ENCODE assay signal across 1 cellular context in the genomic region with DNA sequence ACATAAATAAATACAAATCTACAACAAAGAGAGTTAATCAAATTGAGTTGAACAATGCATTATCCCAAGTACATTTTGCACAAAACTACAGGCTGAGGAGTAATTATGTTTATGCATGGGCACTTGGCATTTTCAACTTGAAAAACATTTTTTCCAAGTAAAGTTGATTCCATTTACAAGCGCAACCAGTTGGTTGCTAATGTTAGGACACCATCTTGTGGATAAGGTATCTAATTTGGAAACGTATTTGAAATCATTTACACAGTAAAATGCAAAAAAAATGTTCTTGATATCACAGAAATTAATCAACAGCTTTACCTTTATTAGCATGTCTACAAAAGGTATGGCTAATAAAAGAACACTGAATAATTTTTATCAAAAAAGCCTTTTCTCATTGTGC.
A peak's percentile ranks its signal among the peaks of the same experiment; 100 is the strongest.
TF ChIP-seq lines count a peak whose summit lies in the region.

No MANE protein-coding gene starts in this region.

TF ChIP-seq in HepG2, 621 proteins besides CTCF, POLR2A, EP300 and RAD21:
- TF ChIP-seq PAWR (CRISPR knock-in tag; IDR thresholded peaks at IDR 0.05; ENCODE audit: borderline replicate concordance) (no peak), STAG1 (CRISPR knock-in tag; IDR thresholded peaks at IDR 0.05) (peak; percentile 60), ZNF18 (CRISPR knock-in tag; IDR thresholded peaks at IDR 0.05; ENCODE audit: insufficient replicate concordance) (no peak), HNF4G (IDR thresholded peaks at IDR 0.05; ENCODE audit: borderline replicate concordance, low read depth, low read length) (no peak), HNF4G (CRISPR knock-in tag; IDR thresholded peaks at IDR 0.05; ENCODE audit: borderline replicate concordance, low read depth) (no peak), IRF9 (CRISPR knock-in tag; IDR thresholded peaks at IDR 0.05; ENCODE audit: borderline replicate concordance) (no peak)
